In genomic region chr1:230867903-230868735, GRCh38 we compare ENCODE assay signal across 8 cellular contexts.
DNase-seq lines count a peak whose midpoint lies in the region; TF ChIP-seq lines count a peak whose summit lies in the region.

TSS of gene C1orf198 (minus strand) at chr1:230868521. CDS start at chr1:230868512, 9 bp downstream.

- CTCF ChIA-PET in HEK293 (lab: Yijun Ruan, JAX) = interaction anchor here (0.6 to 3.2 kb wide), 5 partner anchors 11 to 70 kb away, joined by 3 to 12 read pairs (median 7); no protein-coding TSS in a partner anchor

- H3K9me3 ChIP-seq in HEK293 (ENCODE audit: control insufficient read depth, insufficient read depth, low read depth, low read length) = no peaks in the 10 kb centered on the region

- DNase-seq in MV-4-11 (lab: John Stamatoyannopoulos, UW) (peak; percentile 25), caudate nucleus (lab: John Stamatoyannopoulos, UW) (peak in 59 of 61 donors; percentile 22 to 87 (median 71)), kidney glomerular epithelial cell (lab: John Stamatoyannopoulos, UW) (peak; percentile 47), cerebellar nuclear complex (lab: John Stamatoyannopoulos, UW) (no peak)
- peak; percentile 58 to 66 (median 60) for DNase-seq in activated CD4-positive, CD25-positive, alpha-beta regulatory T cell (lab: John Stamatoyannopoulos, UW)
- DNase-seq in stimulated activated CD4-positive, alpha-beta T cell treated with anti-CD3 and anti-CD28 coated beads, Interleukin-1b, Interleukin-23, amount 100 ng/mL, for 1 hour (ENCODE audit: low read depth in 2 of 2) = peak; percentile 39 to 71

- H3K36me3 ChIP-seq in HEK293 (ENCODE audit: control insufficient read depth in 2 of 2, insufficient read depth in 1 of 2, low read length in 2 of 2) = peaks cover 0 to 4% of the 10 kb centered on the region in 2 experiments; a peak in 1 of 3 replicates

- H3K27ac ChIP-seq in HEK293 (ENCODE audit: extremely low read depth, low read depth, low read length) = peak within 1 kb of the TSS; percentile 70; the same call in 1 of the 2 replicates
- H3K27ac ChIP-seq in caudate nucleus (ENCODE audit: low read depth, low read length) = peak within 1 kb of the TSS; percentile 85

- H3K4me3 ChIP-seq in GM12875 (ENCODE audit: low read depth, low read length) (peak within 1 kb of the TSS; percentile 67), HEK293 (ENCODE audit: low read depth, low read length) (peak within 1 kb of the TSS; percentile 90)

- peaks cover 9% of the 10 kb centered on the region for H3K4me1 ChIP-seq in HEK293 (ENCODE audit: control insufficient read depth, insufficient read depth, low read length)

- TF ChIP-seq CTCF in GM12875 (IDR thresholded peaks at IDR 0.05; ENCODE audit: borderline replicate concordance, insufficient read depth, low read depth, low read length) (no peak), HEK293 (tag by site-specific recombination; IDR thresholded peaks at IDR 0.05) (peak; percentile 29; the same call in 1 of the 2 replicates)

- POLR2A ChIA-PET in HEK293 (lab: Yijun Ruan, JAX) = interaction anchor here (0.6 to 2.4 kb wide), 9 partner anchors 9 to 682 kb away, joined by 3 to 11 read pairs (median 3); no protein-coding TSS in a partner anchor

TF ChIP-seq in HEK293, 187 proteins besides CTCF, POLR2A, EP300 and RAD21 (continues in another document):
- TF ChIP-seq MEIS1 (CRISPR knock-in tag; IDR thresholded peaks at IDR 0.05; ENCODE audit: borderline replicate concordance) (no peak), GLIS1 (tag by site-specific recombination; IDR thresholded peaks at IDR 0.05) (peak; percentile 30; the same call in 1 of the 2 replicates), KLF8 (tag by site-specific recombination; IDR thresholded peaks at IDR 0.05) (peak; percentile 95), ZNF704 (tag by site-specific recombination; IDR thresholded peaks at IDR 0.05) (no peak), ZNF280D (tag by site-specific recombination; IDR thresholded peaks at IDR 0.05) (no peak; the same call in 1 of the 2 replicates), ZNF146 (tag by site-specific recombination; IDR thresholded peaks at IDR 0.05) (no peak), ZFP37 (tag by site-specific recombination; IDR thresholded peaks at IDR 0.05) (no peak), HIC1 (tag by site-specific recombination; IDR thresholded peaks at IDR 0.05) (peak; percentile 75; the same call in 1 of the 2 replicates), ZNF112 (tag by site-specific recombination; IDR thresholded peaks at IDR 0.05) (no peak), ZNF114 (tag by site-specific recombination; IDR thresholded peaks at IDR 0.05) (no peak), ZNF132 (tag by site-specific recombination; IDR thresholded peaks at IDR 0.05; ENCODE audit: borderline replicate concordance) (no peak), ZNF19 (tag by site-specific recombination; IDR thresholded peaks at IDR 0.05; ENCODE audit: low read depth) (no peak), ZNF23 (tag by site-specific recombination; IDR thresholded peaks at IDR 0.05; ENCODE audit: borderline replicate concordance) (no peak), BCL11B (tag by site-specific recombination; IDR thresholded peaks at IDR 0.05; ENCODE audit: low read depth) (no peak), ZNF354C (tag by site-specific recombination; IDR thresholded peaks at IDR 0.05; ENCODE audit: borderline replicate concordance, low read depth) (no peak), ZFHX2 (tag by site-specific recombination; conservative IDR thresholded peaks at IDR 0.05) (peak; percentile 90), PBX3 (CRISPR knock-in tag; IDR thresholded peaks at IDR 0.05) (0 out of 2 replicates have a peak, but pooled peaks have one; percentile 16), ZNF350 (tag by site-specific recombination; IDR thresholded peaks at IDR 0.05) (no peak), ZNF211 (tag by site-specific recombination; IDR thresholded peaks at IDR 0.05; ENCODE audit: low read depth) (no peak), ZNF26 (tag by site-specific recombination; IDR thresholded peaks at IDR 0.05) (no peak), ZNF677 (tag by site-specific recombination; IDR thresholded peaks at IDR 0.05) (peak; percentile 47; the same call in 1 of the 2 replicates), ZBTB21 (tag by site-specific recombination; IDR thresholded peaks at IDR 0.05) (no peak), ZNF660 (tag by site-specific recombination; IDR thresholded peaks at IDR 0.05) (peak; percentile 83), TCF7L2 (IDR thresholded peaks at IDR 0.05; ENCODE audit: borderline replicate concordance, low read depth, low read length) (no peak), ZNF37A (tag by site-specific recombination; IDR thresholded peaks at IDR 0.05) (no peak), ZNF391 (tag by site-specific recombination; IDR thresholded peaks at IDR 0.05; ENCODE audit: borderline replicate concordance, low read depth) (no peak), ZNF366 (tag by site-specific recombination; conservative IDR thresholded peaks at IDR 0.05) (no peak)

Comparison
In these comparisons a context has a peak if more than half of its experiments do, and no peak if none do; other contexts are left out.
1. DNase-seq: peak in MV-4-11 (single experiment), activated CD4-positive, CD25-positive, alpha-beta regulatory T cell (4 of 4), caudate nucleus (59 of 61), kidney glomerular epithelial cell (single experiment) and stimulated activated CD4-positive, alpha-beta T cell treated with anti-CD3 and anti-CD28 coated beads, Interleukin-1b, Interleukin-23, amount 100 ng/mL, for 1 hour (2 of 2); none in cerebellar nuclear complex (0 of 2).